In the genomic region with DNA sequence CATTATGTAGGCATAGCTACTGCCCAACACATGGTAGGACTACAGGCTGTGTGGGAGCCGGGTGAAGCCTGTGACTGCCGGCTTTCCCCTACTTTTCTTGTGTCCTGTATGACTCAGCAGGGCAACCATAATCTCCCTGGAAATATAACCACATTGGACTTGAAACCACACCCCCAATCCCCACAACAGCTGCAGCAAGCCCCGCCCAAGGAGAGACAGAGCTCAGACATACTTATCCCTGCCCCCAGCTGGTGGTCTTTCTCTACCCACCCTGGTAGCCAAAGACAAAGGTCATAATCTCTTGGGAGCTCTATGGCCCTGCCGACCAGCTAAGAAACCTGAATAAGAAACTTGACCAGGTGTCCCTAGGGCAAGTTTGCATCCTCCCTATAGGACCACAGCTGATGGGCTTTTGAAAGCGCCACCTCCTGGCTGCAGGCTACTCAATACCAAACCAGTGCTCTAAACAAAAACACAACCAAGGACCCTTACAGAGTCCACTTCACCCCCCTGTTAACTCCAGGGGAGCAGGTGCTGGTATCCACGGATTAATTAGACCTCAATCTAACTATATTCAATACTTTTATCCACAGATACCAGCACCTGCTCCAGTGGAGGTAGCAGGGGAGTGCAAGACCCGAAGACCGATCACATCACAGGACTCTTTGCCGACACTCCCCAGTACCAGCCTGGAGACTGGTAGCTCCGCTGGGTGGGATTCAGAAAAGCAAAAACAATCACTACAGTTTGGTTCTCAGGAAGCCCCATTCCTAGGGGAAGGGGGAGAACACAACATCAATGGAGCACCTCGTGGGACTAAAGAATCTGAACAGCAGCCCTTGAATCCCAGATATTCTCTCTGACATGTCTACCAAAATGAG, we compare ENCODE assay signal across 8 cellular contexts.
DNase-seq lines count a peak whose midpoint lies in the region; ATAC-seq and TF ChIP-seq lines count a peak whose summit lies in the region.

No MANE protein-coding gene starts in this region.

- no peaks in the 10 kb centered on the region for H3F3A ChIP-seq in SK-N-SH (replicated peaks; ENCODE audit: insufficient read depth)

- CTCF ChIA-PET in SK-N-SH (lab: Yijun Ruan, JAX), result interaction anchor here (4.1 kb wide), 1 partner anchor 14 kb away, joined by 20 read pairs; no protein-coding TSS in a partner anchor

- POLR2A ChIA-PET in SK-N-SH (lab: Yijun Ruan, JAX), result no interaction called here

- TF ChIP-seq POLR2A in transverse colon (IDR thresholded peaks at IDR 0.05), result no peak

- no peak overlapping the region for H2AFZ ChIP-seq in SK-N-SH (ENCODE audit: low read depth)

- ATAC-seq in SK-N-SH treated with all-trans-retinoic acid at 6 μM for 48 hours (no peak), left lung (no peak), HG03342 (IDR thresholded peaks at IDR 0.05; ENCODE audit: unreplicated experiment) (no peak)

- TF ChIP-seq CTCF in SK-N-SH (IDR thresholded peaks at IDR 0.05) (0 out of 2 replicates have a peak, but pooled peaks have one; percentile 14), coronary artery (IDR thresholded peaks at IDR 0.05) (no peak), transverse colon (IDR thresholded peaks at IDR 0.05) (peak in 1 of 5 experiments; percentile 8), left lung (IDR thresholded peaks at IDR 0.05) (no peak)

- H4K20me1 ChIP-seq in SK-N-SH (ENCODE audit: insufficient read depth), result no peaks in the 10 kb centered on the region

- 45% methylated on average over 11 of the region's 11 CpGs for WGBS in SK-N-SH (ENCODE audit: low lambda C conversion rate)
- 42 to 60% methylated on average over 1 to 11 of the region's 11 CpGs for WGBS in transverse colon (ENCODE audit: low coverage in 1 of 2), 2 donors

- H3K4me1 ChIP-seq in SK-N-SH (ENCODE audit: control insufficient read depth in 1 of 2, insufficient read depth in 2 of 2, low read depth in 1 of 2, low read length in 1 of 2) (peaks cover 0 to 12% of the 10 kb centered on the region in 2 experiments; a peak in 1 of 4 replicates), transverse colon (no peaks in the 10 kb centered on the region), left lung (no peaks in the 10 kb centered on the region)

- H3K27ac ChIP-seq in SK-N-SH (ENCODE audit: low read depth in 2 of 2, low read length in 1 of 2) (no peak overlapping the region), coronary artery (no peak overlapping the region), transverse colon (no peak overlapping the region), left lung (no peak overlapping the region), substantia nigra (ENCODE audit: low read depth, low read length, poor library complexity, severe bottlenecking) (no peak overlapping the region)

- intact Hi-C loops in transverse colon (cut with DNase I; ENCODE audit: low total_unique reads), result no loop called here
- intact Hi-C loops in left lung (cut with DNase I), result no loop called here

- H3K9me3 ChIP-seq in SK-N-SH, result no peaks in the 10 kb centered on the region; the same call in 1 of the 2 replicates
- H3K9me3 ChIP-seq in transverse colon, result peaks cover 0 to 4% of the 10 kb centered on the region in 2 donors
- H3K9me3 ChIP-seq in left lung, result peaks cover 0 to 8% of the 10 kb centered on the region in 2 donors

- no peak for TF ChIP-seq RAD21 in SK-N-SH (IDR thresholded peaks at IDR 0.05; ENCODE audit: low read length)

- no peaks in the 10 kb centered on the region for H3K79me2 ChIP-seq in SK-N-SH (ENCODE audit: insufficient read depth)

- H3K9ac ChIP-seq in SK-N-SH, result no peak overlapping the region

- H3K36me3 ChIP-seq in SK-N-SH (replicated peaks in 1 of 2; ENCODE audit: control insufficient read depth in 1 of 2, insufficient read depth in 2 of 2, low read length in 1 of 2) (no peaks in the 10 kb centered on the region), transverse colon (no peaks in the 10 kb centered on the region), left lung (no peaks in the 10 kb centered on the region)

- TF ChIP-seq EP300 in SK-N-SH (IDR thresholded peaks at IDR 0.05; ENCODE audit: borderline replicate concordance in 1 of 2, low read depth in 1 of 2, low read length in 1 of 2) (no peak), transverse colon (IDR thresholded peaks at IDR 0.05; ENCODE audit: low read depth) (no peak)

- H3K4me3 ChIP-seq in SK-N-SH (ENCODE audit: low read depth in 2 of 2, low read length in 1 of 2) (no peak overlapping the region), coronary artery (no peak overlapping the region), transverse colon (no peak overlapping the region), left lung (no peak overlapping the region)

- H3K4me2 ChIP-seq in SK-N-SH, result no peak overlapping the region

- no peaks in the 10 kb centered on the region for H3K9me2 ChIP-seq in SK-N-SH

- in situ Hi-C loops in transverse colon (cut with MboI; ENCODE audit: low pct_ligation_motif_present in 1 of 4, low pct_unique_long_range_greater_than_20kb in 1 of 4, low sequenced_read_pairs in 3 of 4), result no loop called here

- no peaks in the 10 kb centered on the region for H3K27me3 ChIP-seq in SK-N-SH (ENCODE audit: insufficient read depth)
- peaks cover 8% of the 10 kb centered on the region for H3K27me3 ChIP-seq in transverse colon
- H3K27me3 ChIP-seq in left lung, result peaks cover 0 to 13% of the 10 kb centered on the region in 2 donors

- DNase-seq in SK-N-SH, result no peak
- peak; percentile 54 for DNase-seq in NCI-H460 (ENCODE audit: extremely low read depth, low read depth)
- DNase-seq in coronary artery (ENCODE audit: low spot score), result peak; percentile 22
- DNase-seq in transverse colon, result peak; percentile 13
- no peak for DNase-seq in left lung
- no peak for DNase-seq in substantia nigra (lab: John Stamatoyannopoulos, UW)

TF ChIP-seq in SK-N-SH, 30 proteins besides CTCF, POLR2A, EP300 and RAD21 (continues in another document):
- TF ChIP-seq, protein P1, sequence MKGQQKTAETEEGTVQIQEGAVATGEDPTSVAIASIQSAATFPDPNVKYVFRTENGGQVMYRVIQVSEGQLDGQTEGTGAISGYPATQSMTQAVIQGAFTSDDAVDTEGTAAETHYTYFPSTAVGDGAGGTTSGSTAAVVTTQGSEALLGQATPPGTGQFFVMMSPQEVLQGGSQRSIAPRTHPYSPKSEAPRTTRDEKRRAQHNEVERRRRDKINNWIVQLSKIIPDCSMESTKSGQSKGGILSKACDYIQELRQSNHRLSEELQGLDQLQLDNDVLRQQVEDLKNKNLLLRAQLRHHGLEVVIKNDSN (IDR thresholded peaks at IDR 0.05; ENCODE audit: borderline replicate concordance, low read depth), result no peak
- TF ChIP-seq TAF1 (IDR thresholded peaks at IDR 0.05; ENCODE audit: borderline replicate concordance, low read depth, low read length), result no peak
- TF ChIP-seq SMC3 (IDR thresholded peaks at IDR 0.05; ENCODE audit: low read depth, low read length), result no peak
- no peak for TF ChIP-seq FOSL2 (IDR thresholded peaks at IDR 0.05; ENCODE audit: borderline replicate concordance, low read depth)
- TF ChIP-seq, protein P2, sequence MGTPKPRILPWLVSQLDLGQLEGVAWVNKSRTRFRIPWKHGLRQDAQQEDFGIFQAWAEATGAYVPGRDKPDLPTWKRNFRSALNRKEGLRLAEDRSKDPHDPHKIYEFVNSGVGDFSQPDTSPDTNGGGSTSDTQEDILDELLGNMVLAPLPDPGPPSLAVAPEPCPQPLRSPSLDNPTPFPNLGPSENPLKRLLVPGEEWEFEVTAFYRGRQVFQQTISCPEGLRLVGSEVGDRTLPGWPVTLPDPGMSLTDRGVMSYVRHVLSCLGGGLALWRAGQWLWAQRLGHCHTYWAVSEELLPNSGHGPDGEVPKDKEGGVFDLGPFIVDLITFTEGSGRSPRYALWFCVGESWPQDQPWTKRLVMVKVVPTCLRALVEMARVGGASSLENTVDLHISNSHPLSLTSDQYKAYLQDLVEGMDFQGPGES (IDR thresholded peaks at IDR 0.05; ENCODE audit: low read depth, low read length), result no peak
- TF ChIP-seq SIN3A (IDR thresholded peaks at IDR 0.05; ENCODE audit: borderline replicate concordance, low read depth, low read length), result no peak

TF ChIP-seq in SK-N-SH treated with all-trans-retinoic acid at 6 μM for 48 hours, 23 proteins besides CTCF, POLR2A, EP300 and RAD21:
- TF ChIP-seq PPARA (CRISPR knock-in tag; IDR thresholded peaks at IDR 0.05; ENCODE audit: borderline replicate concordance), result no peak
- TF ChIP-seq, protein P3, sequence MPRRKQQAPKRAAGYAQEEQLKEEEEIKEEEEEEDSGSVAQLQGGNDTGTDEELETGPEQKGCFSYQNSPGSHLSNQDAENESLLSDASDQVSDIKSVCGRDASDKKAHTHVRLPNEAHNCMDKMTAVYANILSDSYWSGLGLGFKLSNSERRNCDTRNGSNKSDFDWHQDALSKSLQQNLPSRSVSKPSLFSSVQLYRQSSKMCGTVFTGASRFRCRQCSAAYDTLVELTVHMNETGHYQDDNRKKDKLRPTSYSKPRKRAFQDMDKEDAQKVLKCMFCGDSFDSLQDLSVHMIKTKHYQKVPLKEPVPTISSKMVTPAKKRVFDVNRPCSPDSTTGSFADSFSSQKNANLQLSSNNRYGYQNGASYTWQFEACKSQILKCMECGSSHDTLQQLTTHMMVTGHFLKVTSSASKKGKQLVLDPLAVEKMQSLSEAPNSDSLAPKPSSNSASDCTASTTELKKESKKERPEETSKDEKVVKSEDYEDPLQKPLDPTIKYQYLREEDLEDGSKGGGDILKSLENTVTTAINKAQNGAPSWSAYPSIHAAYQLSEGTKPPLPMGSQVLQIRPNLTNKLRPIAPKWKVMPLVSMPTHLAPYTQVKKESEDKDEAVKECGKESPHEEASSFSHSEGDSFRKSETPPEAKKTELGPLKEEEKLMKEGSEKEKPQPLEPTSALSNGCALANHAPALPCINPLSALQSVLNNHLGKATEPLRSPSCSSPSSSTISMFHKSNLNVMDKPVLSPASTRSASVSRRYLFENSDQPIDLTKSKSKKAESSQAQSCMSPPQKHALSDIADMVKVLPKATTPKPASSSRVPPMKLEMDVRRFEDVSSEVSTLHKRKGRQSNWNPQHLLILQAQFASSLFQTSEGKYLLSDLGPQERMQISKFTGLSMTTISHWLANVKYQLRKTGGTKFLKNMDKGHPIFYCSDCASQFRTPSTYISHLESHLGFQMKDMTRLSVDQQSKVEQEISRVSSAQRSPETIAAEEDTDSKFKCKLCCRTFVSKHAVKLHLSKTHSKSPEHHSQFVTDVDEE (CRISPR knock-in tag; IDR thresholded peaks at IDR 0.05), result no peak
- no peak for TF ChIP-seq ISL1 (CRISPR knock-in tag; IDR thresholded peaks at IDR 0.05)
TF ChIP-seq in SK-N-SH treated with all-trans-retinoic acid at 6 μM for 48 hours: peak in this region for 0.

Comparison
In these comparisons a context has a peak if more than half of its experiments do, and no peak if none do; other contexts are left out.
1. DNase-seq: peak in NCI-H460 (single experiment), coronary artery (single experiment) and transverse colon (single experiment); none in SK-N-SH (single experiment), left lung (0 of 2) and substantia nigra (0 of 49).